In the genomic region with DNA sequence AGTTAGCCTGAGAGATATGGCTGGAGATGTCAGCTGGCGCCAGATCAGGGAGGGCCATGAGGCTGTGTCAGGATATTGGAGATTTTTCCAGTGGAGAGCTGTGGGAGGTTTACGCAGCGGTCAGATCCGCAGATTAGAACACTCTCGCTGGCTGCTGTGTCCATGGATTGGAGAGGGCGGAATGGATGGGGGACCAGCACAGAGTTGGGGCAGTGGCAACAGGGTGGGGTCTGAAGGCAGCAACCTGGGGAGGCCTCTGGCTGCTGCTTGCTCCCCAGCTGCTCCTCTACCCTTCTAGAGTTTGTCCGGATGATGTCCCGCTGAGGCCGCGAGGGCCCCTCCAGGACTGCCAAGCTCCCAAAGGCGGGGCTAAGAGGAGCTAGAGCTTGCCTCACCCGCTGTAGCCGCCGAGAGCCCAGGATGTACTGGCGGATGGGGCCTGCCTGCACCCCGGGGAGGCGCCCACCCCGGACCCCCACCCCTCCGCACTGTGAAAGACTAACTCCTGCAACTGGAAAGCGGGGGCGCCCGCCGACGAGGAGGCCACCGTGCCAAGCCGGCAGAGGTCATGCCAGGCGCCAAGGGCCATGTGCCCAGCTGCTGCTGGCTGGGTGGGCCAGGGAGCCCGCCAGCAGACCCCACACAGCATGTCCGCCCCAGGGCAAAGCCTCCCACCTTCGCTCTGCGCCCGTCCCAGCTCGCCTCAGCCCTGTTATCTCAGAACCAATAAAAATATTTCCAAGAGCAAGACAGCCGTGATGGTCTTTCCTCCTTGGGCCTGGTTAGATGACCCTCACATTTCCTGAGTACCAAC, we compare ENCODE assay signal across 1 cellular context.
TF ChIP-seq lines count a peak whose summit lies in the region.

No MANE protein-coding gene starts in this region.

TF ChIP-seq in K562, 482 proteins besides CTCF, POLR2A, EP300 and RAD21:
- TF ChIP-seq, protein P1, sequence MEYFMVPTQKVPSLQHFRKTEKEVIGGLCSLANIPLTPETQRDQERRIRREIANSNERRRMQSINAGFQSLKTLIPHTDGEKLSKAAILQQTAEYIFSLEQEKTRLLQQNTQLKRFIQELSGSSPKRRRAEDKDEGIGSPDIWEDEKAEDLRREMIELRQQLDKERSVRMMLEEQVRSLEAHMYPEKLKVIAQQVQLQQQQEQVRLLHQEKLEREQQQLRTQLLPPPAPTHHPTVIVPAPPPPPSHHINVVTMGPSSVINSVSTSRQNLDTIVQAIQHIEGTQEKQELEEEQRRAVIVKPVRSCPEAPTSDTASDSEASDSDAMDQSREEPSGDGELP (CRISPR knock-in tag; IDR thresholded peaks at IDR 0.05; ENCODE audit: borderline replicate concordance), result peak; percentile 55; the same call in 1 of the 2 replicates
- no peak for TF ChIP-seq RFX1 (IDR thresholded peaks at IDR 0.05)
